24 cellular contexts compared by ENCODE assay signal in genomic region chr6:143562143-143562542, GRCh38. TPM values are rescaled to one million over a fixed set of nuclear protein-coding genes. Genes with fewer than 3 reads are reported as not detected.
DNase-seq lines count a peak whose midpoint lies in the region; ATAC-seq, FAIRE-seq and TF ChIP-seq lines count a peak whose summit lies in the region.
"Had no signal": no experiment of that assay in that cellular context is flagged by ENCODE, and none has a peak within 500 bp of the region (broad histone marks: within the 10 kb centered on the region; RNA-seq: fewer than 3 reads in every experiment).

No MANE protein-coding gene starts in this region.

- no peak for DNase-seq in CD4-positive, CD25-positive, alpha-beta regulatory T cell
- peak; percentile 22 for DNase-seq in KBM-7
- no peak for DNase-seq in effector memory CD8-positive, alpha-beta T cell
- no peak for DNase-seq in pancreas
- no peak for DNase-seq in middle frontal gyrus (ENCODE audit: extremely low spot score, low spot score)
- DNase-seq in head of caudate nucleus, result no peak
- no peak for DNase-seq in NCI-H1417 treated with DMSO at 0.1 percent for 48 hours (lab: John Stamatoyannopoulos, UW)
- DNase-seq: C1 segment of cervical spinal cord; CD4-positive, alpha-beta memory T cell; COR-L47; DMS153; DMS79 treated with DMSO at 0.1 percent for 48 hours; EL; HCEC 1CT; HFFc6 had no signal

- peak overlapping the region in 2 of 3 donors; percentile 49 to 88 for H3K27ac Mint-ChIP-seq in CD4-positive, CD25-positive, alpha-beta regulatory T cell
- peak overlapping the region; percentile 83 for H3K27ac Mint-ChIP-seq in activated T-helper 17 cell treated with anti-CD3 and anti-CD28 coated beads, Interleukin-2, amount 50 U/mL, for 72 hours
- H3K27ac Mint-ChIP-seq in effector memory CD8-positive, alpha-beta T cell, result peak overlapping the region; percentile 7 to 65
- H3K27ac Mint-ChIP-seq: B cell, HFFc6 had no signal

- 87 to 88% methylated on average over 4 of the region's 4 CpGs for WGBS in pancreas, 2 donors

- in situ Hi-C loops in KBM-7 (cut with MboI; ENCODE audit: low pct_unique_long_range_greater_than_20kb, low sequenced_read_pairs), result no loop called here

- intact Hi-C loops in pancreas (cut with DNase I), result no loop called here
- intact Hi-C loops in head of caudate nucleus (cut with DNase I), result no loop called here

- no peak for FAIRE-seq in pancreas (lab: Jason Lieb, UNC)
- FAIRE-seq: A204.1, D721Med, G401.6, GM12891, H1, HepG2, HTR-8/SVneo had no signal

- peaks cover 15% of the 10 kb centered on the region for H3K36me3 Mint-ChIP-seq in CD4-positive, CD25-positive, alpha-beta regulatory T cell
- peaks cover 5% of the 10 kb centered on the region for H3K36me3 Mint-ChIP-seq in activated T-helper 17 cell treated with anti-CD3 and anti-CD28 coated beads, Interleukin-2, amount 50 U/mL, for 72 hours (ENCODE audit: low read depth)
- peaks cover 11% of the 10 kb centered on the region for H3K36me3 Mint-ChIP-seq in effector memory CD8-positive, alpha-beta T cell (ENCODE audit: insufficient read depth)

- TF ChIP-seq CTCF in pancreas (IDR thresholded peaks at IDR 0.05), result no peak

- peaks cover 3% of the 10 kb centered on the region for H3K36me3 ChIP-seq in CD4-positive, CD25-positive, alpha-beta regulatory T cell (ENCODE audit: control insufficient read depth, insufficient read depth, low read length)
- H3K36me3 ChIP-seq in pancreas, result no peaks in the 10 kb centered on the region

- H3K4me1 Mint-ChIP-seq in CD4-positive, CD25-positive, alpha-beta regulatory T cell, result peaks cover 23 to 38% (median 31%) of the 10 kb centered on the region in 4 donors
- H3K4me1 Mint-ChIP-seq in activated T-helper 17 cell treated with anti-CD3 and anti-CD28 coated beads, Interleukin-2, amount 50 U/mL, for 72 hours, result peaks cover 52% of the 10 kb centered on the region
- H3K4me1 Mint-ChIP-seq in effector memory CD8-positive, alpha-beta T cell (ENCODE audit: low read depth in 2 of 2), result peaks cover 48 to 58% of the 10 kb centered on the region in 2 donors

- peaks cover 0 to 2% (median 0%) of the 10 kb centered on the region in 7 donors for H3K9me3 Mint-ChIP-seq in CD4-positive, CD25-positive, alpha-beta regulatory T cell
- H3K9me3 Mint-ChIP-seq in activated T-helper 17 cell treated with anti-CD3 and anti-CD28 coated beads, Interleukin-2, amount 50 U/mL, for 72 hours, result no peaks in the 10 kb centered on the region
- H3K9me3 Mint-ChIP-seq in effector memory CD8-positive, alpha-beta T cell, result no peaks in the 10 kb centered on the region
- H3K9me3 Mint-ChIP-seq: CD4-positive, alpha-beta memory T cell; HFFc6 had no signal

- H3K4me3 ChIP-seq in CD4-positive, CD25-positive, alpha-beta regulatory T cell (ENCODE audit: low read depth, low read length), result no peak overlapping the region
- no peak overlapping the region for H3K4me3 ChIP-seq in pancreas

- peaks cover 6% of the 10 kb centered on the region for H3K4me1 ChIP-seq in CD4-positive, CD25-positive, alpha-beta regulatory T cell (ENCODE audit: control insufficient read depth, insufficient read depth, low read length, poor library complexity, severe bottlenecking)
- H3K4me1 ChIP-seq in pancreas, result no peaks in the 10 kb centered on the region

- H3K27me3 Mint-ChIP-seq in CD4-positive, CD25-positive, alpha-beta regulatory T cell, result no peaks in the 10 kb centered on the region
- H3K27me3 Mint-ChIP-seq in activated T-helper 17 cell treated with anti-CD3 and anti-CD28 coated beads, Interleukin-2, amount 50 U/mL, for 72 hours, result no peaks in the 10 kb centered on the region
- H3K27me3 Mint-ChIP-seq in effector memory CD8-positive, alpha-beta T cell, result no peaks in the 10 kb centered on the region
- H3K27me3 Mint-ChIP-seq: B cell; CD4-positive, alpha-beta memory T cell had no signal

- no peak overlapping the region for H3K27ac ChIP-seq in CD4-positive, CD25-positive, alpha-beta regulatory T cell (ENCODE audit: insufficient read depth, low read length, poor library complexity, severe bottlenecking)
- no peak overlapping the region for H3K27ac ChIP-seq in pancreas

- no peaks in the 10 kb centered on the region for H3K9me3 ChIP-seq in CD4-positive, CD25-positive, alpha-beta regulatory T cell (ENCODE audit: control insufficient read depth in 2 of 2, low read length in 2 of 2)
- no peaks in the 10 kb centered on the region for H3K9me3 ChIP-seq in pancreas

- ATAC-seq in CD4-positive, CD25-positive, alpha-beta regulatory T cell (ENCODE audit: low read depth in 2 of 2), result no peak
- ATAC-seq in activated T-helper 17 cell treated with anti-CD3 and anti-CD28 coated beads, Interleukin-2, amount 50 U/mL, for 72 hours (replicated peaks), result no peak
- no peak for ATAC-seq in effector memory CD8-positive, alpha-beta T cell (replicated peaks)
- no peak for ATAC-seq in pancreas
- ATAC-seq: HepG2 had no signal

- no peaks in the 10 kb centered on the region for H3K27me3 ChIP-seq in CD4-positive, CD25-positive, alpha-beta regulatory T cell (ENCODE audit: control insufficient read depth, insufficient read depth, low read length)
- H3K27me3 ChIP-seq in pancreas, result no peaks in the 10 kb centered on the region

- H3K4me3 Mint-ChIP-seq in CD4-positive, CD25-positive, alpha-beta regulatory T cell, result no peak overlapping the region
- H3K4me3 Mint-ChIP-seq in activated T-helper 17 cell treated with anti-CD3 and anti-CD28 coated beads, Interleukin-2, amount 50 U/mL, for 72 hours, result no peak overlapping the region
- H3K4me3 Mint-ChIP-seq in effector memory CD8-positive, alpha-beta T cell, result peak overlapping the region in 1 of 2 donors; percentile 0
- H3K4me3 Mint-ChIP-seq: B cell, HFFc6 had no signal

RNA-seq across cellular contexts. Expression of gene FUCA2, which starts 50.6 kb away (rescaled TPM):
- total RNA-seq in CD4-positive, CD25-positive, alpha-beta regulatory T cell, result 6.1 TPM
- polyA plus RNA-seq in CD4-positive, CD25-positive, alpha-beta regulatory T cell, result 10 to 100 TPM; 14.1 to 23.6 (median 22.2) TPM
- total RNA-seq in activated T-helper 17 cell treated with anti-CD3 and anti-CD28 coated beads, Interleukin-2, amount 50 U/mL, for 72 hours, result 10 to 100 TPM; 19.3 to 32.7 TPM
- total RNA-seq in pancreas, result 10 to 100 TPM; 21.0 to 36.7 (median 29.3) TPM
- 10 to 100 TPM; 16.2 to 26.9 TPM for polyA plus RNA-seq in pancreas
